ENCODE assay signal across 13 cellular contexts in the genomic region with DNA sequence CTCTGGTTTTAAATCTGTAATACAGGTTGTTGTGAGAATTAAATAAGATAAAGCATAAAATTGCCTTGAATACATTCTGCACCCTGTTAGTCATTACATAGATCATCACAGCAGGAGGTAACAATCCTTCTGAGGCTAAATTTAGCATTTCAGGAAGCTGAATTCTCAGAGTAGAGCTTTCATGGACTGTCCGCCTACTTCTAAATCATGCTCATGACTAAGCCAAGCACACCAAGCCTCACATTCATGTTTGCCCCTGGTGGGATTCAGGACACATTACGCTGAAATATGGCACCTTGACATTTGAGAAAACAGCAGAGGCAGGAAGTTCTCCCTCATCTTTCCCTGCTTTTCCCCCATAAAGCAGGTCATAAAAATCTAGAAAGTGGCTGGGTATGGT. TPM values are rescaled to one million over a fixed set of nuclear protein-coding genes. Genes with fewer than 3 reads are reported as not detected.
DNase-seq lines count a peak whose midpoint lies in the region; ATAC-seq and TF ChIP-seq lines count a peak whose summit lies in the region.
"Had no signal": no experiment of that assay in that cellular context is flagged by ENCODE, and none has a peak within 500 bp of the region (broad histone marks: within the 10 kb centered on the region; RNA-seq: fewer than 3 reads in every experiment).

No MANE protein-coding gene starts in this region.

- CTCF ChIA-PET in BJ (lab: Yijun Ruan, JAX), result interaction anchor here (1.4 kb wide), 1 partner anchor 8 kb away, joined by 4 read pairs; no protein-coding TSS in a partner anchor

- no peak overlapping the region for H3K56ac ChIP-seq in mesendoderm (ENCODE audit: low read length)

- DNase-seq in BJ (ENCODE audit: low read depth) (peak; percentile 78), HT1080 (ENCODE audit: low read depth) (peak; percentile 90), brain microvascular endothelial cell (peak; percentile 94), mesendoderm (peak; percentile 55), NCI-H2171 treated with DMSO at 0.1 percent for 48 hours (lab: John Stamatoyannopoulos, UW) (no peak), HAP-1 (ENCODE audit: low spot score in 2 of 2) (no peak)
- no peak for DNase-seq in stimulated activated CD4-positive, alpha-beta T cell treated with anti-CD3 and anti-CD28 coated beads, Interleukin-4, amount 100 ng/mL, for 1 hour
- DNase-seq: activated naive CD4-positive, alpha-beta T cell treated with anti-CD3 and anti-CD28 coated beads, Interleukin-2, amount 10 ng/mL, durations not matched to agents 7 days and 5 days; DMS79; GOT3; NCI-H1092; right cardiac atrium had no signal

- H3K79me2 ChIP-seq in mesendoderm (ENCODE audit: control insufficient read depth, insufficient read depth, low read length), result no peaks in the 10 kb centered on the region

- in situ Hi-C loops in brain microvascular endothelial cell (cut with HindIII; ENCODE audit: low pct_ligation_motif_present, low sequenced_read_pairs) (no loop called here), HAP-1 (cut with MboI; ENCODE audit: low sequenced_read_pairs) (no loop called here)

- no peak overlapping the region for H3K18ac ChIP-seq in mesendoderm (ENCODE audit: low read length)

- no peak overlapping the region for H2AK5ac ChIP-seq in mesendoderm (ENCODE audit: low read length)

- H3K4ac ChIP-seq in mesendoderm (ENCODE audit: low read depth, low read length), result no peak overlapping the region

- no peak overlapping the region for H4K8ac ChIP-seq in mesendoderm (ENCODE audit: low read depth, low read length)

- H3K27me3 ChIP-seq in BJ (ENCODE audit: control insufficient read depth, insufficient read depth, low read length) (no peaks in the 10 kb centered on the region), brain microvascular endothelial cell (replicated peaks) (no peaks in the 10 kb centered on the region), mesendoderm (ENCODE audit: insufficient read depth, low read length, poor library complexity) (no peaks in the 10 kb centered on the region), HAP-1 (ENCODE audit: low read depth) (no peaks in the 10 kb centered on the region)

- no peak overlapping the region for H3K4me2 ChIP-seq in mesendoderm (ENCODE audit: low read length)

- no peak for ATAC-seq in GM18858 (IDR thresholded peaks at IDR 0.05; ENCODE audit: unreplicated experiment)
- ATAC-seq: right cardiac atrium had no signal

- H3K4me3 ChIP-seq in BJ (ENCODE audit: low read depth, low read length) (no peak overlapping the region), brain microvascular endothelial cell (ENCODE audit: low read depth, low read length) (no peak overlapping the region), mesendoderm (ENCODE audit: low read length) (no peak overlapping the region), HAP-1 (no peak overlapping the region)

- H2BK120ac ChIP-seq in mesendoderm (ENCODE audit: low read depth, low read length), result no peak overlapping the region

- no peaks in the 10 kb centered on the region for H3K36me3 ChIP-seq in BJ (ENCODE audit: control insufficient read depth, insufficient read depth, low read length)
- no peaks in the 10 kb centered on the region for H3K36me3 ChIP-seq in brain microvascular endothelial cell (replicated peaks)
- no peaks in the 10 kb centered on the region for H3K36me3 ChIP-seq in mesendoderm (ENCODE audit: control insufficient read depth, insufficient read depth, low read length)
- H3K36me3 ChIP-seq in HAP-1 (replicated peaks), result no peaks in the 10 kb centered on the region

- POLR2A ChIA-PET in BJ (lab: Charles Lee), result no interaction called here

- H3K9ac ChIP-seq in mesendoderm (ENCODE audit: low read length), result no peak overlapping the region

- no peak overlapping the region for H2BK5ac ChIP-seq in mesendoderm (ENCODE audit: low read length)

- no peak overlapping the region for H3K23ac ChIP-seq in mesendoderm (ENCODE audit: low read length)

- TF ChIP-seq CTCF in BJ (IDR thresholded peaks at IDR 0.05; ENCODE audit: insufficient read depth, low read depth, low read length) (0 out of 2 replicates have a peak, but pooled peaks have one; percentile 21), brain microvascular endothelial cell (IDR thresholded peaks at IDR 0.05; ENCODE audit: low read depth, low read length, missing control alignments) (peak; percentile 56)

- H2BK15ac ChIP-seq in mesendoderm (replicated peaks; ENCODE audit: low read depth), result no peak overlapping the region

- no peak overlapping the region for H4K5ac ChIP-seq in mesendoderm (ENCODE audit: low read length)

- peaks cover 4% of the 10 kb centered on the region for H3K4me1 ChIP-seq in mesendoderm (ENCODE audit: control insufficient read depth, low read depth, low read length)
- H3K4me1 ChIP-seq in HAP-1, result no peaks in the 10 kb centered on the region

- no CpG with 5 or more reads among the region's 2 CpGs for WGBS in mesendoderm (ENCODE audit: extremely low coverage, insufficient coverage, low lambda C conversion rate)

- peak overlapping the region; percentile 47 for H3K27ac ChIP-seq in brain microvascular endothelial cell
- H3K27ac ChIP-seq in mesendoderm (ENCODE audit: low read depth, low read length), result no peak overlapping the region

- no peaks in the 10 kb centered on the region for H3K9me3 ChIP-seq in HAP-1

- no peaks in the 10 kb centered on the region for H3K79me1 ChIP-seq in mesendoderm (ENCODE audit: low read length)

RNA-seq across cellular contexts. Expression of gene PIK3C3, which starts 16.6 kb away (rescaled TPM):
- 45.3 and 64.5 TPM in 2 replicates for polyA plus RNA-seq in BJ (2011; rRNA removed)
- 23.1 and 28.9 TPM in 2 replicates for polyA minus RNA-seq in BJ (2011; rRNA and poly(A)+ RNA removed)
- total RNA-seq in HT1080 (2014; rRNA removed; shearing (Covaris generic)), result 37.6 and 45.6 TPM in 2 replicates
- 51.7 and 58.2 TPM in 2 replicates for polyA plus RNA-seq in HT1080 (2015; cell fraction: cytosol; rRNA removed)
- 120 and 122 TPM in 2 replicates for polyA plus RNA-seq in HT1080 (2015; cell fraction: nucleus; rRNA removed)
- 26.2 TPM for polyA plus RNA-seq in mesendoderm (2013, experiment 1 of 2)
- polyA plus RNA-seq in mesendoderm (2013, experiment 2 of 2), result 24.0 TPM

Comparison
In these comparisons a context has a peak if more than half of its experiments do, and no peak if none do; other contexts are left out.
1. DNase-seq: peak in BJ (single experiment), HT1080 (single experiment), brain microvascular endothelial cell (single experiment) and mesendoderm (single experiment); none in NCI-H2171 treated with DMSO at 0.1 percent for 48 hours (single experiment), HAP-1 (0 of 2) and stimulated activated CD4-positive, alpha-beta T cell treated with anti-CD3 and anti-CD28 coated beads, Interleukin-4, amount 100 ng/mL, for 1 hour (single experiment).